ENCODE assay signal across 15 cellular contexts in genomic region chr13:111292710-111293485, GRCh38. TPM values are rescaled to one million over a fixed set of nuclear protein-coding genes. Genes with fewer than 3 reads are reported as not detected.
DNase-seq lines count a peak whose midpoint lies in the region; TF ChIP-seq lines count a peak whose summit lies in the region.
"Had no signal": no experiment of that assay in that cellular context is flagged by ENCODE, and none has a peak within 500 bp of the region (broad histone marks: within the 10 kb centered on the region; RNA-seq: fewer than 3 reads in every experiment).

No MANE protein-coding gene starts in this region.

- DNase-seq in NCI-H1417 (lab: John Stamatoyannopoulos, UW) (peak in 2 of 3 experiments; percentile 10 to 81), NCI-H1417 treated with DMSO at 0.1 percent for 48 hours (lab: John Stamatoyannopoulos, UW) (no peak), NCI-H187 (lab: John Stamatoyannopoulos, UW) (peak; percentile 70 to 75), foreskin melanocyte (peak; percentile 14), putamen (ENCODE audit: low spot score) (peak; percentile 32), Karpas-422 (no peak), Caco-2 (no peak), NCI-H526 treated with DMSO at 0.1 percent for 48 hours (lab: John Stamatoyannopoulos, UW) (no peak)
- DNase-seq: DMS153, DMS79 treated with DMSO at 0.1 percent for 48 hours, EL, GDM1, GOT3, H9 had no signal

- TF ChIP-seq CTCF in Caco-2 (IDR thresholded peaks at IDR 0.05; ENCODE audit: insufficient read depth in 1 of 2, low read depth in 1 of 2, low read length in 1 of 2, severe bottlenecking in 1 of 2, unreplicated experiment in 1 of 2) = no peak

- 0 out of 2 replicates have a peak, but pooled peaks cover 6% of the 10 kb centered on the region for H4K20me1 ChIP-seq in Karpas-422 (ENCODE audit: insufficient read depth, low read depth, low read length)

- H3K36me3 Mint-ChIP-seq in Caco-2 (ENCODE audit: insufficient read depth, unreplicated experiment) = peaks cover 29% of the 10 kb centered on the region

- no peak overlapping the region for H3K4me3 Mint-ChIP-seq in Caco-2 (ENCODE audit: unreplicated experiment)
- H3K4me3 Mint-ChIP-seq: H9 had no signal

- no peak overlapping the region for H3K4me2 ChIP-seq in Karpas-422 (ENCODE audit: low read depth, low read length, poor library complexity, severe bottlenecking)

- no peaks in the 10 kb centered on the region for H3K27me3 ChIP-seq in Karpas-422 (ENCODE audit: low read length)
- no peaks in the 10 kb centered on the region for H3K27me3 ChIP-seq in Caco-2 (replicated peaks; ENCODE audit: control insufficient read depth, insufficient read depth, low read length)

- peaks cover 13% of the 10 kb centered on the region for H3K79me2 ChIP-seq in Karpas-422 (ENCODE audit: low read length)

- POLR2A ChIA-PET in Caco-2 (lab: Charles Lee) = no interaction called here

- no peak overlapping the region for H2AFZ ChIP-seq in Karpas-422 (ENCODE audit: low read length)

- BruUV-seq in Caco-2 (replicated peaks; lab: Mats Ljungman, UMichigan) = no TSS peak

- H3K27ac ChIP-seq in Karpas-422 (ENCODE audit: low read length) = no peak overlapping the region
- H3K27ac ChIP-seq: 22Rv1 had no signal

- H3K9me2 ChIP-seq in Karpas-422 (replicated peaks; ENCODE audit: insufficient read depth, low read length) = no peaks in the 10 kb centered on the region

- no peaks in the 10 kb centered on the region for H3K9me3 Mint-ChIP-seq in Caco-2 (ENCODE audit: unreplicated experiment)
- H3K9me3 Mint-ChIP-seq: H9 had no signal

- H3K9ac ChIP-seq in Karpas-422 (ENCODE audit: low read length) = no peak overlapping the region

- no peaks in the 10 kb centered on the region for H3K4me1 ChIP-seq in Karpas-422 (ENCODE audit: low read length)
- no peaks in the 10 kb centered on the region for H3K4me1 ChIP-seq in Caco-2

- no peak overlapping the region for H3K27ac Mint-ChIP-seq in Caco-2 (ENCODE audit: unreplicated experiment)

- intact Hi-C loops in Caco-2 (cut with micrococcal nuclease; ENCODE audit: unreplicated experiment) = no loop called here

- H3K36me3 ChIP-seq in Karpas-422 (ENCODE audit: insufficient read depth, low read length) (peaks cover 41% of the 10 kb centered on the region), Caco-2 (ENCODE audit: control insufficient read depth, insufficient read depth, low read length) (peaks cover 4% of the 10 kb centered on the region)

- H3K4me1 Mint-ChIP-seq in Caco-2 (ENCODE audit: low read depth, unreplicated experiment) = no peaks in the 10 kb centered on the region
- H3K4me1 Mint-ChIP-seq: H9 had no signal

- no peaks in the 10 kb centered on the region for H3K27me3 Mint-ChIP-seq in Caco-2 (ENCODE audit: insufficient read depth, unreplicated experiment)

- H3K9me3 ChIP-seq in Karpas-422 (ENCODE audit: low read length) (no peaks in the 10 kb centered on the region), Caco-2 (no peaks in the 10 kb centered on the region)

- CTCF ChIA-PET in Caco-2 (lab: Charles Lee) = no interaction called here

- H3K4me3 ChIP-seq in Karpas-422 (ENCODE audit: low read length) (no peak overlapping the region), Caco-2 (ENCODE audit: low read depth, low read length) (no peak overlapping the region)

RNA-seq across cellular contexts. Expression of gene TEX29, which starts 27.5 kb away (rescaled TPM):
- 1.6 TPM in 1 of 2 replicates, not detected in the other for total RNA-seq in Karpas-422 (2014; rRNA removed; shearing (Covaris generic); ENCODE audit: low replicate concordance)
- total RNA-seq in Caco-2 (2022) = 0.39 TPM in 1 of 2 replicates, not detected in the other

Comparison
In these comparisons a context has a peak if more than half of its experiments do, and no peak if none do; other contexts are left out.
1. DNase-seq: peak in NCI-H1417 (2 of 3), NCI-H187 (2 of 2), foreskin melanocyte (single experiment) and putamen (single experiment); none in NCI-H1417 treated with DMSO at 0.1 percent for 48 hours (single experiment), Karpas-422 (single experiment), Caco-2 (0 of 2) and NCI-H526 treated with DMSO at 0.1 percent for 48 hours (single experiment).